ENCODE assay signal across 1 cellular context in the genomic region with DNA sequence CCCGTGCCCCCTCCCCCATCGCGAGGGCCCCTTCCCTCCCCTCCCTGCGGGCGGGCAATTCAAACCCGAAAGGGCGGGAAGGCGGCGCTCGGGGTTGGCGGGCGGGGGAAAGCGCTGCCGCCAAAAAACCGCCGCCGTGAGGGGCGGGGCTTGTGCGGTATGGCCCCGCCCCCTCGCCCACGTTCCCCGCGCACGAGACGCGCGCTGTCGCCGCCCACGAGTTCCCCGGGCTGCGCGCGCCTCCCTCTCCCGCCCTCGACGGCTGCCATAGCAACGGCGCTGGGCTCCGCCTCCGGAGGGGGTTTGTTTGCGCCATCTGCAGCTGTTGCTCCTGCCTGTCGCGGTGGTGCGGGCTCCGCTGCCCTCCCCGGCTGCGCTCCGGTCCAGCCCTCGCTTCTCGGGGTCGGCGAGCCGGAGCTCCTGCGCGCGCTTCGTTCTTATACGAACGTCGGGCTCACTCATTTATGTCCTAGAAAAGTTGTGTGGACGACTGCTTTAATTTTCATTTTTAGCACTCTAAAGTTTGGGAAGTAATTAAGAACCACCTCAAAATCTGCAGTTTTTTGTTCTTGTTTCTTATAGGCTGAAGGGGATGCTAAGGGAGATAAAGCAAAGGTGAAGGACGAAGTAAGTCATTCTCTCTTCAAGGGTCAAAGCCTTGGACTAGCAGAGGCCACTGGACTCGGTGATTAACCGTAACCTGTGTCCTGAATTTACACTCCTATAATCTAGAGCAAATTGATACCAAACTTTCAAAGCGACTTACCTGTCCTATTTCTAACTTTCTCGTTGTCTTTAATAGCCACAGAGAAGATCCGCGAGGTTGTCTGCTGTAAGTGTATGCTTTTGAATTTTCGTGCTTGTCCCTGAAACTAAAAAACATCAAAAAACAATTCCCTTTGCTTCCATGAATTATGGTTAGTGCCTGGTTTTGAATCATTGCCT.
TF ChIP-seq lines count a peak whose summit lies in the region.

No MANE protein-coding gene starts in this region.

TF ChIP-seq in SK-N-SH treated with all-trans-retinoic acid at 6 μM for 48 hours, 23 proteins besides CTCF, POLR2A, EP300 and RAD21 (continued from another document):
- no peak for TF ChIP-seq OSR1 (CRISPR knock-in tag; IDR thresholded peaks at IDR 0.05)
- no peak for TF ChIP-seq ISL1 (CRISPR knock-in tag; IDR thresholded peaks at IDR 0.05)
